15 cellular contexts compared by ENCODE assay signal in genomic region chr1:206897175-206897574, GRCh38. TPM values are rescaled to one million over a fixed set of nuclear protein-coding genes. Genes with fewer than 3 reads are reported as not detected.
DNase-seq lines count a peak whose midpoint lies in the region; ATAC-seq and TF ChIP-seq lines count a peak whose summit lies in the region.
"Had no signal": no experiment of that assay in that cellular context is flagged by ENCODE, and none has a peak within 500 bp of the region (broad histone marks: within the 10 kb centered on the region; RNA-seq: fewer than 3 reads in every experiment).

Gene IL24 (plus strand): TSS chr1:206897443. CDS start chr1:206897833, 390 bp downstream.

- no peak for TF ChIP-seq CTCF in osteocyte (IDR thresholded peaks at IDR 0.05)
- TF ChIP-seq CTCF in upper lobe of right lung (IDR thresholded peaks at IDR 0.05): no peak
- no peak for TF ChIP-seq CTCF in GM10266 (IDR thresholded peaks at IDR 0.05; ENCODE audit: control insufficient read depth, insufficient read depth, low read depth, missing control alignments)

- DNase-seq in stimulated activated naive CD4-positive, alpha-beta T cell treated with Interleukin-2 at 50 U/mL for 16 hours (lab: John Stamatoyannopoulos, UW): peak; percentile 43
- DNase-seq in stimulated activated naive CD4-positive, alpha-beta T cell (lab: John Stamatoyannopoulos, UW): no peak
- peak; percentile 66 to 68 for DNase-seq in activated naive CD4-positive, alpha-beta T cell treated with anti-CD3 and anti-CD28 coated beads, Interleukin-2, amount 50 U/mL, for 72 hours (ENCODE audit: low spot score in 2 of 2)
- DNase-seq in osteocyte (ENCODE audit: extremely low spot score, unreplicated experiment) (peak; percentile 46), upper lobe of right lung (no peak), GM10266 (ENCODE audit: extremely low spot score) (no peak), NCI-H187 treated with DMSO at 0.1 percent for 48 hours (lab: John Stamatoyannopoulos, UW) (no peak)
- DNase-seq: gastrocnemius medialis, Right ventricle myocardium superior, sigmoid colon had no signal

- peak; percentile 86 to 93 for ATAC-seq in activated naive CD4-positive, alpha-beta T cell treated with anti-CD3 and anti-CD28 coated beads, Interleukin-2, amount 50 U/mL, for 72 hours
- ATAC-seq in upper lobe of right lung (no peak), HG02759 (IDR thresholded peaks at IDR 0.05; ENCODE audit: unreplicated experiment) (no peak)
- ATAC-seq: gastrocnemius medialis; stimulated activated memory B cell treated with anti-CD40 and anti-IgM and Interleukin-4, amounts not matched to agents 10 μg/mL and 1 μg/mL and 100 μg/mL, for 72 hours had no signal

- peaks cover 16% of the 10 kb centered on the region for H3K4me1 ChIP-seq in upper lobe of right lung
- H3K4me1 ChIP-seq: sigmoid colon had no signal

- no peaks in the 10 kb centered on the region for H3K27me3 ChIP-seq in upper lobe of right lung
- H3K27me3 ChIP-seq: gastrocnemius medialis, sigmoid colon had no signal

- H3K4me1 Mint-ChIP-seq in osteocyte (ENCODE audit: unreplicated experiment): peaks cover 5% of the 10 kb centered on the region

- H3K36me3 Mint-ChIP-seq in activated naive CD4-positive, alpha-beta T cell treated with anti-CD3 and anti-CD28 coated beads, Interleukin-2, amount 50 U/mL, for 72 hours: peaks cover 9 to 25% of the 10 kb centered on the region in 2 donors
- H3K36me3 Mint-ChIP-seq in osteocyte (ENCODE audit: unreplicated experiment): no peaks in the 10 kb centered on the region
- H3K36me3 Mint-ChIP-seq: CD14-positive monocyte; stimulated activated memory B cell treated with anti-CD40 and anti-IgM and Interleukin-4, amounts not matched to agents 10 μg/mL and 1 μg/mL and 100 μg/mL, for 72 hours had no signal

- H3K27me3 Mint-ChIP-seq in osteocyte (ENCODE audit: unreplicated experiment): no peaks in the 10 kb centered on the region
- H3K27me3 Mint-ChIP-seq: stimulated activated memory B cell treated with anti-CD40 and anti-IgM and Interleukin-4, amounts not matched to agents 10 μg/mL and 1 μg/mL and 100 μg/mL, for 72 hours had no signal

- no peak within 1 kb of the TSS for H3K4me3 Mint-ChIP-seq in osteocyte (ENCODE audit: unreplicated experiment)
- H3K4me3 Mint-ChIP-seq: nephron; stimulated activated memory B cell treated with anti-CD40 and anti-IgM and Interleukin-4, amounts not matched to agents 10 μg/mL and 1 μg/mL and 100 μg/mL, for 72 hours had no signal

- H3K9me3 ChIP-seq in upper lobe of right lung: no peaks in the 10 kb centered on the region
- H3K9me3 ChIP-seq: gastrocnemius medialis, sigmoid colon had no signal

- H3K27ac Mint-ChIP-seq in activated naive CD4-positive, alpha-beta T cell treated with anti-CD3 and anti-CD28 coated beads, Interleukin-2, amount 50 U/mL, for 72 hours: peak within 1 kb of the TSS; percentile 89 to 98
- no peak within 1 kb of the TSS for H3K27ac Mint-ChIP-seq in osteocyte (ENCODE audit: unreplicated experiment)

- intact Hi-C loops in upper lobe of right lung (cut with DNase I): no loop called here

- H3K27ac ChIP-seq in upper lobe of right lung: peak within 1 kb of the TSS; percentile 6
- H3K27ac ChIP-seq: sigmoid colon had no signal

- no peaks in the 10 kb centered on the region for H3K9me3 Mint-ChIP-seq in activated naive CD4-positive, alpha-beta T cell treated with anti-CD3 and anti-CD28 coated beads, Interleukin-2, amount 50 U/mL, for 72 hours
- H3K9me3 Mint-ChIP-seq in osteocyte (ENCODE audit: unreplicated experiment): no peaks in the 10 kb centered on the region
- H3K9me3 Mint-ChIP-seq: nephron; stimulated activated memory B cell treated with anti-CD40 and anti-IgM and Interleukin-4, amounts not matched to agents 10 μg/mL and 1 μg/mL and 100 μg/mL, for 72 hours had no signal

- no peaks in the 10 kb centered on the region for H3K36me3 ChIP-seq in upper lobe of right lung
- H3K36me3 ChIP-seq: gastrocnemius medialis, sigmoid colon had no signal

- H3K4me3 ChIP-seq in upper lobe of right lung: no peak within 1 kb of the TSS
- H3K4me3 ChIP-seq: gastrocnemius medialis, sigmoid colon had no signal

RNA-seq across cellular contexts. Expression of gene IL24, which starts in this region (rescaled TPM):
- total RNA-seq in activated naive CD4-positive, alpha-beta T cell treated with anti-CD3 and anti-CD28 coated beads, Interleukin-2, amount 50 U/mL, for 72 hours: 10 to 100 TPM; 19.0 to 22.2 TPM
- total RNA-seq in osteocyte (not detected in 2 replicates), upper lobe of right lung (not detected)
- total RNA-seq: gastrocnemius medialis, NCI-H460, Right ventricle myocardium superior, sigmoid colon had no signal

Comparison
In these comparisons a context has a peak if more than half of its experiments do, and no peak if none do; other contexts are left out.
1. RNA of gene IL24 (total RNA-seq): 19.0 to 22.2 TPM in activated naive CD4-positive, alpha-beta T cell treated with anti-CD3 and anti-CD28 coated beads, Interleukin-2, amount 50 U/mL, for 72 hours; not detected in upper lobe of right lung (single experiment) and not detected in osteocyte; every median in the first group is over 10 times any median in the second.
2. DNase-seq: peak in stimulated activated naive CD4-positive, alpha-beta T cell treated with Interleukin-2 at 50 U/mL for 16 hours (single experiment) and activated naive CD4-positive, alpha-beta T cell treated with anti-CD3 and anti-CD28 coated beads, Interleukin-2, amount 50 U/mL, for 72 hours (2 of 2); none in stimulated activated naive CD4-positive, alpha-beta T cell (0 of 6), upper lobe of right lung (single experiment), GM10266 (single experiment) and NCI-H187 treated with DMSO at 0.1 percent for 48 hours (single experiment).
3. Peak in DNase-seq in osteocyte; RNA of the gene not detected or under 1 TPM.
4. ATAC-seq: peak in activated naive CD4-positive, alpha-beta T cell treated with anti-CD3 and anti-CD28 coated beads, Interleukin-2, amount 50 U/mL, for 72 hours (2 of 2); none in upper lobe of right lung (single experiment) and HG02759 (single experiment).